Comparison of ENCODE assay signal across 3 cellular contexts in genomic region chr10:31884386-31884785, GRCh38.
TF ChIP-seq lines count a peak whose summit lies in the region.

No MANE protein-coding gene starts in this region.

TF ChIP-seq in A549, 52 proteins besides CTCF, POLR2A, EP300 and RAD21:
- TF ChIP-seq BHLHE40 (IDR thresholded peaks at IDR 0.05; ENCODE audit: low read depth, low read length) = no peak

TF ChIP-seq in HCT116, 20 proteins besides CTCF, POLR2A, EP300 and RAD21:
- TF ChIP-seq REST (IDR thresholded peaks at IDR 0.05; ENCODE audit: low read depth) = no peak
- no peak for TF ChIP-seq ZNF274 (IDR thresholded peaks at IDR 0.05; ENCODE audit: low read depth, low read length)
- TF ChIP-seq TCF7L2 (IDR thresholded peaks at IDR 0.05; ENCODE audit: borderline replicate concordance, extremely low read depth, insufficient read depth, insufficient read length) = no peak
- TF ChIP-seq EGR1 (IDR thresholded peaks at IDR 0.05; ENCODE audit: low read depth) = no peak
- TF ChIP-seq FOSL1 (IDR thresholded peaks at IDR 0.05; ENCODE audit: low read depth) = no peak
- no peak for TF ChIP-seq YY1 (IDR thresholded peaks at IDR 0.05; ENCODE audit: extremely low read depth, insufficient replicate concordance, low read depth, low read length)
- no peak for TF ChIP-seq EZH2phosphoT487 (IDR thresholded peaks at IDR 0.05; ENCODE audit: borderline replicate concordance)
- TF ChIP-seq CEBPB (IDR thresholded peaks at IDR 0.05; ENCODE audit: low read depth) = no peak
- no peak for TF ChIP-seq POLR2AphosphoS5 (IDR thresholded peaks at IDR 0.05; ENCODE audit: low read depth, low read length)

TF ChIP-seq in K562, 482 proteins besides CTCF, POLR2A, EP300 and RAD21:
- no peak for TF ChIP-seq NFIC (IDR thresholded peaks at IDR 0.05)
- TF ChIP-seq ZNF347 (CRISPR knock-in tag; IDR thresholded peaks at IDR 0.05; ENCODE audit: low read depth) = no peak
- TF ChIP-seq ELK1 (CRISPR knock-in tag; IDR thresholded peaks at IDR 0.05) = no peak
- no peak for TF ChIP-seq ZBTB40 (IDR thresholded peaks at IDR 0.05)
- no peak for TF ChIP-seq ZBTB40 (CRISPR knock-in tag; IDR thresholded peaks at IDR 0.05)
- no peak for TF ChIP-seq TBP (optimal IDR thresholded peaks at IDR 0.05; ENCODE audit: low read depth, low read length)
- no peak for TF ChIP-seq ZMIZ1 (IDR thresholded peaks at IDR 0.05; ENCODE audit: low read depth in 2 of 2, low read length in 2 of 2)
